13 cellular contexts compared by ENCODE assay signal in genomic region chr13:114113961-114114360, GRCh38. TPM values are rescaled to one million over a fixed set of nuclear protein-coding genes. Genes with fewer than 3 reads are reported as not detected.
DNase-seq lines count a peak whose midpoint lies in the region; ATAC-seq, FAIRE-seq and TF ChIP-seq lines count a peak whose summit lies in the region.
"Had no signal": no experiment of that assay in that cellular context is flagged by ENCODE, and none has a peak within 500 bp of the region (broad histone marks: within the 10 kb centered on the region; RNA-seq: fewer than 3 reads in every experiment).

No MANE protein-coding gene starts in this region.

- H3K9ac ChIP-seq in kidney (ENCODE audit: low read length in 2 of 2) = no peak overlapping the region

- H3K27me3 ChIP-seq in left ventricle myocardium inferior (ENCODE audit: low read depth) = no peaks in the 10 kb centered on the region
- H3K27me3 ChIP-seq in upper lobe of right lung = no peaks in the 10 kb centered on the region
- H3K27me3 ChIP-seq: dorsolateral prefrontal cortex had no signal

- H3K9me3 ChIP-seq in left ventricle myocardium inferior (replicated peaks) (no peaks in the 10 kb centered on the region), kidney (ENCODE audit: control insufficient read depth in 1 of 2, low read length in 2 of 2) (no peaks in the 10 kb centered on the region), upper lobe of right lung (no peaks in the 10 kb centered on the region)
- H3K9me3 ChIP-seq: psoas muscle had no signal

- peak overlapping the region in 1 of 2 donors; percentile 14 for H3K4me3 Mint-ChIP-seq in activated T-cell treated with anti-CD3 and anti-CD28 coated beads, Interleukin-2, amount 50 U/mL, for 72 hours

- TF ChIP-seq CTCF in left ventricle myocardium inferior (IDR thresholded peaks at IDR 0.05; ENCODE audit: borderline replicate concordance) (no peak), kidney (IDR thresholded peaks at IDR 0.05; ENCODE audit: borderline replicate concordance, extremely low read depth, insufficient read depth) (no peak), upper lobe of right lung (IDR thresholded peaks at IDR 0.05) (no peak)

- no peaks in the 10 kb centered on the region for H3K9me3 Mint-ChIP-seq in activated T-cell treated with anti-CD3 and anti-CD28 coated beads, Interleukin-2, amount 50 U/mL, for 72 hours

- H3K36me3 Mint-ChIP-seq in activated T-cell treated with anti-CD3 and anti-CD28 coated beads, Interleukin-2, amount 50 U/mL, for 72 hours (ENCODE audit: insufficient read depth in 2 of 2) = no peaks in the 10 kb centered on the region

- peak; percentile 31 for DNase-seq in Right ventricle myocardium superior
- no peak for DNase-seq in left ventricle myocardium inferior
- peak in 1 of 2 donors; percentile 0 for DNase-seq in activated T-cell treated with anti-CD3 and anti-CD28 coated beads, Interleukin-2, amount 50 U/mL, for 72 hours
- peak; percentile 45 for DNase-seq in kidney
- DNase-seq in upper lobe of right lung = peak; percentile 15
- no peak for DNase-seq in NCI-H510A treated with DMSO at 0.1 percent for 48 hours (lab: John Stamatoyannopoulos, UW)
- DNase-seq in amygdala (lab: John Stamatoyannopoulos, UW) = no peak
- DNase-seq: activated CD4-positive, alpha-beta T cell treated with anti-CD3 and anti-CD28 coated beads, Interleukin-2, amount 50 U/mL, for 1 hour; anterior cingulate cortex; foreskin fibroblast had no signal

- peaks cover 40% of the 10 kb centered on the region for H3K4me1 ChIP-seq in left ventricle myocardium inferior
- peaks cover 12 to 19% of the 10 kb centered on the region in 2 donors for H3K4me1 ChIP-seq in kidney (ENCODE audit: control insufficient read depth in 1 of 2, insufficient read depth in 1 of 2, low read depth in 1 of 2, low read length in 2 of 2)
- H3K4me1 ChIP-seq in upper lobe of right lung = peaks cover 32% of the 10 kb centered on the region

- peak overlapping the region; percentile 63 for H3K27ac Mint-ChIP-seq in activated T-cell treated with anti-CD3 and anti-CD28 coated beads, Interleukin-2, amount 50 U/mL, for 72 hours

- no peak overlapping the region for H3K27ac ChIP-seq in left ventricle myocardium inferior (replicated peaks)
- no peak overlapping the region for H3K27ac ChIP-seq in kidney (ENCODE audit: low read depth in 2 of 2, low read length in 2 of 2)
- no peak overlapping the region for H3K27ac ChIP-seq in upper lobe of right lung
- H3K27ac ChIP-seq: psoas muscle had no signal

- no peaks in the 10 kb centered on the region for H3K27me3 Mint-ChIP-seq in activated T-cell treated with anti-CD3 and anti-CD28 coated beads, Interleukin-2, amount 50 U/mL, for 72 hours (ENCODE audit: low read depth)

- no peak for FAIRE-seq in kidney (lab: Jason Lieb, UNC)

- H3K36me3 ChIP-seq in left ventricle myocardium inferior (no peaks in the 10 kb centered on the region), kidney (ENCODE audit: control insufficient read depth in 1 of 2, insufficient read depth in 2 of 2, low read length in 2 of 2) (no peaks in the 10 kb centered on the region), upper lobe of right lung (no peaks in the 10 kb centered on the region)

- no peak overlapping the region for H3K4me3 ChIP-seq in left ventricle myocardium inferior
- no peak overlapping the region for H3K4me3 ChIP-seq in kidney (ENCODE audit: low read length in 2 of 2)
- no peak overlapping the region for H3K4me3 ChIP-seq in upper lobe of right lung
- H3K4me3 ChIP-seq: dorsolateral prefrontal cortex, psoas muscle had no signal

- peaks cover 59% of the 10 kb centered on the region for H3K4me1 Mint-ChIP-seq in activated T-cell treated with anti-CD3 and anti-CD28 coated beads, Interleukin-2, amount 50 U/mL, for 72 hours (ENCODE audit: low read depth)

- intact Hi-C loops in Right ventricle myocardium superior (cut with DNase I) = no loop called here
- intact Hi-C loops in left ventricle myocardium inferior (cut with micrococcal nuclease) = no loop called here
- intact Hi-C loops in kidney (cut with DNase I) = no loop called here
- intact Hi-C loops in upper lobe of right lung (cut with DNase I) = no loop called here

- ATAC-seq in Right ventricle myocardium superior (ENCODE audit: poor library complexity) = no peak
- no peak for ATAC-seq in activated T-cell treated with anti-CD3 and anti-CD28 coated beads, Interleukin-2, amount 50 U/mL, for 72 hours (replicated peaks in 1 of 2)
- no peak for ATAC-seq in upper lobe of right lung
- no peak for ATAC-seq in GM19452 (IDR thresholded peaks at IDR 0.05; ENCODE audit: unreplicated experiment)
- ATAC-seq: psoas muscle had no signal

RNA-seq across cellular contexts. Expression of gene RASA3, which starts 18.5 kb away (rescaled TPM):
- total RNA-seq in Right ventricle myocardium superior (11.2 TPM), left ventricle myocardium inferior (9.5 TPM), kidney (28.8 TPM), upper lobe of right lung (17.3 TPM)
- 10 to 100 TPM; 39.2 to 48.9 TPM for total RNA-seq in activated T-cell treated with anti-CD3 and anti-CD28 coated beads, Interleukin-2, amount 50 U/mL, for 72 hours
- polyA plus RNA-seq in kidney (ENCODE audit: insufficient read depth, low read depth, low replicate concordance) = 4.2 TPM

Comparison
In these comparisons a context has a peak if more than half of its experiments do, and no peak if none do; other contexts are left out.
1. DNase-seq: peak in Right ventricle myocardium superior (single experiment), kidney (single experiment) and upper lobe of right lung (single experiment); none in left ventricle myocardium inferior (single experiment), NCI-H510A treated with DMSO at 0.1 percent for 48 hours (single experiment) and amygdala (0 of 56).